ENCODE assay signal across 22 cellular contexts in genomic region chrX:45208121-45208856, GRCh38.
"Had no signal": no experiment of that assay in that cellular context is flagged by ENCODE, and none has a peak within 500 bp of the region (broad histone marks: within the 10 kb centered on the region; RNA-seq: fewer than 3 reads in every experiment).

No MANE protein-coding gene starts in this region.

- ATAC-seq: activated naive CD8-positive, alpha-beta T cell treated with anti-CD3 and anti-CD28 coated beads, Interleukin-2, amount 50 U/mL, for 24 hours; activated T-cell treated with anti-CD3 and anti-CD28 coated beads, Interleukin-2, amount 50 U/mL, for 4 hours; left colon; lower lobe of right lung; stimulated activated naive B cell treated with anti-CD40 and anti-IgM and Interleukin-4, amounts not matched to agents 10 μg/mL and 1 μg/mL and 100 μg/mL, for 72 hours had no signal

- H3K4me3 Mint-ChIP-seq: activated naive CD4-positive, alpha-beta T cell treated with anti-CD3 and anti-CD28 coated beads, Interleukin-2, amount 10 ng/mL, durations not matched to agents 7 days and 5 days; activated naive CD8-positive, alpha-beta T cell treated with anti-CD3 and anti-CD28 coated beads, Interleukin-2, amount 50 U/mL, for 24 hours; activated T-cell treated with anti-CD3 and anti-CD28 coated beads, Interleukin-2, amount 50 U/mL, for 4 hours; central memory CD8-positive, alpha-beta T cell; nephron; stimulated activated naive B cell treated with anti-CD40 and anti-IgM and Interleukin-4, amounts not matched to agents 10 μg/mL and 1 μg/mL and 100 μg/mL, for 72 hours had no signal

- H3K27me3 Mint-ChIP-seq: activated naive CD4-positive, alpha-beta T cell treated with anti-CD3 and anti-CD28 coated beads, Interleukin-2, amount 10 ng/mL, durations not matched to agents 7 days and 5 days had no signal

- H3K27ac Mint-ChIP-seq: activated naive CD4-positive, alpha-beta T cell treated with anti-CD3 and anti-CD28 coated beads, Interleukin-2, amount 10 ng/mL, durations not matched to agents 7 days and 5 days; activated naive CD8-positive, alpha-beta T cell treated with anti-CD3 and anti-CD28 coated beads, Interleukin-2, amount 50 U/mL, for 24 hours; nephron; stimulated activated naive B cell treated with anti-CD40 and anti-IgM and Interleukin-4, amounts not matched to agents 10 μg/mL and 1 μg/mL and 100 μg/mL, for 72 hours had no signal

- H3K9me3 ChIP-seq: lower lobe of right lung, thoracic aorta had no signal

- H3K27ac ChIP-seq: coronary artery, esophagus squamous epithelium, lower lobe of right lung, thoracic aorta, upper lobe of left lung had no signal

- H3K4me1 Mint-ChIP-seq: activated naive CD4-positive, alpha-beta T cell treated with anti-CD3 and anti-CD28 coated beads, Interleukin-2, amount 10 ng/mL, durations not matched to agents 7 days and 5 days; central memory CD8-positive, alpha-beta T cell; nephron had no signal

- H3K4me3 ChIP-seq: coronary artery, esophagus squamous epithelium, lower lobe of right lung, thoracic aorta, upper lobe of left lung had no signal

- H3K4me1 ChIP-seq: esophagus squamous epithelium, lower lobe of right lung, upper lobe of left lung had no signal

- H3K9me3 Mint-ChIP-seq: activated naive CD4-positive, alpha-beta T cell treated with anti-CD3 and anti-CD28 coated beads, Interleukin-2, amount 10 ng/mL, durations not matched to agents 7 days and 5 days; activated naive CD8-positive, alpha-beta T cell treated with anti-CD3 and anti-CD28 coated beads, Interleukin-2, amount 50 U/mL, for 24 hours; central memory CD8-positive, alpha-beta T cell had no signal

- H3K27me3 ChIP-seq: esophagus squamous epithelium, upper lobe of left lung had no signal

- H3K36me3 ChIP-seq: esophagus squamous epithelium, lower lobe of right lung, thoracic aorta, upper lobe of left lung had no signal

- H3K36me3 Mint-ChIP-seq: activated naive CD4-positive, alpha-beta T cell treated with anti-CD3 and anti-CD28 coated beads, Interleukin-2, amount 10 ng/mL, durations not matched to agents 7 days and 5 days; stimulated activated naive B cell treated with anti-CD40 and anti-IgM and Interleukin-4, amounts not matched to agents 10 μg/mL and 1 μg/mL and 100 μg/mL, for 72 hours had no signal

- DNase-seq: activated CD4-positive, alpha-beta T cell treated with anti-CD3 and anti-CD28 coated beads, Interleukin-2, amount 50 U/mL, for 1 hour; activated CD8-positive, alpha-beta memory T cell treated with anti-CD3 and anti-CD28 coated beads, Interleukin-2, amount 50 U/mL, for 4 hours; activated effector memory CD4-positive, alpha-beta T cell treated with Interleukin-2 at 50 U/mL for 16 hours; activated naive CD4-positive, alpha-beta T cell treated with anti-CD3 and anti-CD28 coated beads, Interleukin-2, amount 10 ng/mL, durations not matched to agents 7 days and 5 days; activated naive CD8-positive, alpha-beta T cell treated with anti-CD3 and anti-CD28 coated beads, Interleukin-2, amount 50 U/mL, for 24 hours; activated T-cell treated with anti-CD3 and anti-CD28 coated beads, Interleukin-2, amount 50 U/mL, for 4 hours; anterior cingulate cortex; effector CD4-positive, alpha-beta T cell; esophagus squamous epithelium; foreskin fibroblast; left colon; lower lobe of right lung; nucleus accumbens; posterior cingulate gyrus; stimulated activated naive B cell treated with anti-CD40 and anti-IgM and Interleukin-4, amounts not matched to agents 10 μg/mL and 1 μg/mL and 100 μg/mL, for 72 hours; T-helper 1 cell; T-helper 9 cell; upper lobe of left lung had no signal
